8 cellular contexts compared by ENCODE assay signal in genomic region chrX:46072372-46072771, GRCh38.
"Had no signal": no experiment of that assay in that cellular context is flagged by ENCODE, and none has a peak within 500 bp of the region (broad histone marks: within the 10 kb centered on the region; RNA-seq: fewer than 3 reads in every experiment).

No MANE protein-coding gene starts in this region.

- FAIRE-seq: HepG2, HTR-8/SVneo had no signal

- H3K36me3 Mint-ChIP-seq: IgD-negative memory B cell had no signal

- H3K4me1 Mint-ChIP-seq: IgD-negative memory B cell had no signal

- H3K27ac ChIP-seq: HL-60, KMS-11 had no signal

- DNase-seq: IMR-90, Karpas-422, KG1 had no signal

- H3K27ac Mint-ChIP-seq: IgD-negative memory B cell had no signal

- H3K4me2 ChIP-seq: KMS-11 had no signal

- H3K27me3 Mint-ChIP-seq: IgD-negative memory B cell had no signal

- ATAC-seq: HepG2 had no signal

- H3K4me3 Mint-ChIP-seq: IgD-negative memory B cell had no signal

- H3K9ac ChIP-seq: KMS-11 had no signal
